ENCODE assay signal across 9 cellular contexts in the genomic region with DNA sequence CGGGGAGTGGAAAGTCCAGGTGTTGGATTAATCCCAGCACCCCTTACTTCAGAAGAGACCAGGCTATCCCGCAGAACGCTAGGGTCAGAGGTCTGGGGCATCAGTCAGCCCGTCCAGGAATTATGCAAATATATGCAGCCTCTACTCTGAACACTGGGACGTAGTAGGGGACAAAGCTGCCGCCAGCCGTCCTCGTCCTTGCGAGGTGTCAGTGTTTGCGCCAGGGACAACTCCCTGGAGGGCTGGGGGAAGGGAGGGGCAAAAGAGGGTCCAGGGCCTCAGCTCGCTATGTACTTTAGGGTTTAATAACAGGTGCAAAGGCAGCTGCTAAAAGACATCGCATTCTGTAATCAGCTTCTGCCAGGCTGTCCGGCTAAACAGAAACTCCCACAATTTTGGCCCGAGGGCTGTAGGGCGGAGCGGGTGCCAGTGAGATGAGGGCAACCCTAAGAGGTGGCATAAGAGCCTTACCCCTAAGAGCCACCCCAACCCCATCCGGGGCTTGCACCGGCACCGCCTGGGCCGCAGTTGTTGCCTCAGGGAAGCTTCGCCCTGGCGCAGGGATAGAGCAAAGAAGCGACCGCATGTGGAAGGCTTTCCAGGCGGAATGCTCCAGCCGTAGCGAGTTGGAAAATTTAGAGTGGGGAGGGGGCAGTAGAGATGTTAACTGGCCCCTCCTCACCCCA. TPM values are rescaled to one million over a fixed set of nuclear protein-coding genes. Genes with fewer than 3 reads are reported as not detected.
DNase-seq lines count a peak whose midpoint lies in the region; ATAC-seq and TF ChIP-seq lines count a peak whose summit lies in the region.
"Had no signal": no experiment of that assay in that cellular context is flagged by ENCODE, and none has a peak within 500 bp of the region (broad histone marks: within the 10 kb centered on the region; RNA-seq: fewer than 3 reads in every experiment).

No MANE protein-coding gene starts in this region.

- WGBS in heart right ventricle, 2 donors = 10 to 24% methylated on average over 27 of the region's 27 CpGs

- DNase-seq in WERI-Rb-1 = no peak
- peak in 1 of 2 donors; percentile 61 for DNase-seq in heart right ventricle
- no peak for DNase-seq in retina
- no peak for DNase-seq in NCI-H146 (lab: John Stamatoyannopoulos, UW)
- no peak for DNase-seq in effector CD4-positive, alpha-beta T cell

- H3K9me3 ChIP-seq in ES-I3 (ENCODE audit: control insufficient read depth, insufficient read depth, low read length) (no peaks in the 10 kb centered on the region), WERI-Rb-1 (ENCODE audit: severe bottlenecking) (peaks cover 8% of the 10 kb centered on the region), heart right ventricle (no peaks in the 10 kb centered on the region), parathyroid adenoma (ENCODE audit: control insufficient read depth, low read length) (no peaks in the 10 kb centered on the region)

- H3K36me3 ChIP-seq in ES-I3 (ENCODE audit: insufficient read depth, low read length) (no peaks in the 10 kb centered on the region), WERI-Rb-1 (peaks cover 15% of the 10 kb centered on the region), heart right ventricle (peaks cover 0 to under 1% (median 0%) of the 10 kb centered on the region in 9 donors), parathyroid adenoma (ENCODE audit: control insufficient read depth, insufficient read depth, low read length) (no peaks in the 10 kb centered on the region)
- H3K36me3 ChIP-seq: SJSA1 had no signal

- H3K4me1 ChIP-seq in ES-I3 (ENCODE audit: insufficient read depth, low read length) (peaks cover 6% of the 10 kb centered on the region), heart right ventricle (peaks cover 3 to 64% (median 39%) of the 10 kb centered on the region in 9 donors), parathyroid adenoma (no peaks in the 10 kb centered on the region)

- peak; percentile 1 to 55 (median 18) for ATAC-seq in heart right ventricle
- no peak for ATAC-seq in HG02798 (IDR thresholded peaks at IDR 0.05; ENCODE audit: poor library complexity, unreplicated experiment)

- no peak overlapping the region for H2AFZ ChIP-seq in parathyroid adenoma

- H3K4me3 ChIP-seq in WERI-Rb-1 (ENCODE audit: low read depth, low read length) (peak overlapping the region; percentile 58), heart right ventricle (peak overlapping the region; percentile 14 to 90 (median 74)), parathyroid adenoma (ENCODE audit: low read depth, low read length) (peak overlapping the region; percentile 22)

- H3K79me2 ChIP-seq in parathyroid adenoma = no peaks in the 10 kb centered on the region

- intact Hi-C loops in heart right ventricle (cut with DNase I) = loop anchor here in 1 of 10 donors (5.0 to 10.0 kb wide), 2 partner anchors 636 to 693 kb away; no protein-coding TSS in a partner anchor

- H3K27me3 ChIP-seq in WERI-Rb-1 (ENCODE audit: insufficient read depth, low read depth, severe bottlenecking) (no peaks in the 10 kb centered on the region), heart right ventricle (peaks cover 0 to 100% (median 44%) of the 10 kb centered on the region in 7 donors), parathyroid adenoma (ENCODE audit: control insufficient read depth, insufficient read depth, low read length) (peaks cover 7% of the 10 kb centered on the region)

- H3K4me2 ChIP-seq in parathyroid adenoma (ENCODE audit: low read length) = peak overlapping the region; percentile 59

- TF ChIP-seq CTCF in WERI-Rb-1 (IDR thresholded peaks at IDR 0.05; ENCODE audit: low read depth, low read length) (no peak), heart right ventricle (IDR thresholded peaks at IDR 0.05) (peak in 1 of 9 donors; percentile 19), parathyroid adenoma (IDR thresholded peaks at IDR 0.05) (no peak)

- H3K9ac ChIP-seq in ES-I3 (ENCODE audit: low read depth, low read length) (peak overlapping the region; percentile 49; the same call in 1 of the 2 replicates), parathyroid adenoma (no peak overlapping the region)

- H3K27ac ChIP-seq in WERI-Rb-1 (peak overlapping the region; percentile 85), heart right ventricle (peak overlapping the region; percentile 84 to 97 (median 96)), parathyroid adenoma (no peak overlapping the region)
- H3K27ac ChIP-seq: SJSA1 had no signal

RNA-seq across cellular contexts. Expression of a gene that starts 8.4 kb away (rescaled TPM):
- 100 to 1,000 TPM in 7 of 10 donors, 10 to 100 TPM in 3; 64.6 to 196 (median 130) TPM for total RNA-seq in heart right ventricle
- 10 to 100 TPM; 48.6 to 90.7 TPM for polyA plus RNA-seq in heart right ventricle
- total RNA-seq: SJSA1 had no signal

Comparison
In these comparisons a context has a peak if more than half of its experiments do, and no peak if none do; other contexts are left out.
1. H3K4me3 ChIP-seq: peak in every context shown above with its lines; median percentile 74 in heart right ventricle; 58 in WERI-Rb-1; 22 in parathyroid adenoma.